In the genomic region with DNA sequence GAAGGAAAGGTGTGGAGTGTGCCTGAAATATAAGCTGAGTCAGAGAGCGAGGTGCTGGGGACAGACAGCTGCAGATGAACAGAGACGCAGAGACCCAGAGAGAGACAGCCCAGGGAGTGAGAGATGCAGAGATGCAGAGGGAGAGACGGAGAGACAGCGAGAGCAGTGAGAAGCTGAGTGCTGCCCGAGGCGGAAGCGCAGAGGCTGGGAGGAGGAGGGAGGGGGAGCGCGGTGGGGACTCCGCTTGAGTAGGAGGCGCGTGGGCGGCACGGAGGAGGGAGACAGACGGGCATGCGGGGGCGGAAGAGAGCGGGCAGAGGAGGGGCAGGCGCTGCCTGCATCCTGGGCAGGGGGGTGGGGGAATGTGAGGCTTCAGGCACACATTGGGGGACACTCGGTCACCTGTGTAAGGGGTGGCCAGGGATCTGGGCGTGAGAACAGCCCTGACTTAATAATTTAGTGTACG, we compare ENCODE assay signal across 10 cellular contexts. TPM values are rescaled to one million over a fixed set of nuclear protein-coding genes. Genes with fewer than 3 reads are reported as not detected.
DNase-seq lines count a peak whose midpoint lies in the region; ATAC-seq and TF ChIP-seq lines count a peak whose summit lies in the region.
"Had no signal": no experiment of that assay in that cellular context is flagged by ENCODE, and none has a peak within 500 bp of the region (broad histone marks: within the 10 kb centered on the region; RNA-seq: fewer than 3 reads in every experiment).

No MANE protein-coding gene starts in this region.

- peak; percentile 24 for DNase-seq in GM12865 (ENCODE audit: low read depth)
- DNase-seq in NCI-H524 (lab: John Stamatoyannopoulos, UW), result peak; percentile 33 to 70
- peak; percentile 83 for DNase-seq in activated T-cell treated with anti-CD3 and anti-CD28 coated beads for 4 hours
- peak; percentile 44 for DNase-seq in left ventricle myocardium superior
- peak; percentile 56 for DNase-seq in stimulated activated CD4-positive, alpha-beta T cell treated with anti-CD3 and anti-CD28 coated beads, Interleukin-4, amount 100 ng/mL, for 24 hours
- no peak for DNase-seq in T1000 (lab: John Stamatoyannopoulos, UW)
- DNase-seq in HPDE6-E6E7 (ENCODE audit: extremely low spot score), result no peak
- DNase-seq in amniotic stem cell (lab: John Stamatoyannopoulos, UW), result no peak

- ATAC-seq in left ventricle myocardium superior, result no peak

- intact Hi-C loops in left ventricle myocardium superior (cut with micrococcal nuclease), result no loop called here

- no peak overlapping the region for H3K4me3 ChIP-seq in GM12865 (ENCODE audit: low read depth, low read length)

- no peak for TF ChIP-seq CTCF in GM12865 (IDR thresholded peaks at IDR 0.05; ENCODE audit: insufficient read depth, low read depth, low read length, missing control alignments)

RNA-seq across cellular contexts. Expression of a gene that starts 25.7 kb away (rescaled TPM):
- total RNA-seq in left ventricle myocardium superior, result not detected
- total RNA-seq: lung microvascular endothelial cell, NCI-H460 had no signal

RNA-seq across cellular contexts. Expression of a gene that starts 26.6 kb away (rescaled TPM):
- 3.4 TPM for total RNA-seq in left ventricle myocardium superior

RNA-seq across cellular contexts. Expression of a gene that starts 38.0 kb away (rescaled TPM):
- total RNA-seq in left ventricle myocardium superior, result 12.3 TPM

Comparison
In these comparisons a context has a peak if more than half of its experiments do, and no peak if none do; other contexts are left out.
1. DNase-seq: peak in GM12865 (single experiment), NCI-H524 (2 of 2), activated T-cell treated with anti-CD3 and anti-CD28 coated beads for 4 hours (single experiment), left ventricle myocardium superior (single experiment) and stimulated activated CD4-positive, alpha-beta T cell treated with anti-CD3 and anti-CD28 coated beads, Interleukin-4, amount 100 ng/mL, for 24 hours (single experiment); none in T1000 (single experiment), HPDE6-E6E7 (single experiment) and amniotic stem cell (single experiment).